29 cellular contexts compared by ENCODE assay signal in genomic region chr3:108511490-108511889, GRCh38. TPM values are rescaled to one million over a fixed set of nuclear protein-coding genes. Genes with fewer than 3 reads are reported as not detected.
"Had no signal": no experiment of that assay in that cellular context is flagged by ENCODE, and none has a peak within 500 bp of the region (broad histone marks: within the 10 kb centered on the region; RNA-seq: fewer than 3 reads in every experiment).

No MANE protein-coding gene starts in this region.

- H3K4me3 ChIP-seq: esophagus squamous epithelium, heart right ventricle, lung, mucosa of descending colon, pancreas, right lobe of liver, thyroid gland, vagina had no signal

- DNase-seq: effector CD8-positive, alpha-beta T cell; endodermal cell; erythroblast; esophagus squamous epithelium; foreskin melanocyte; glutamatergic neuron; heart right ventricle; hypothalamus; immature natural killer cell; islet precursor cell; mesenchymal stem cell; mucosa of descending colon; naive B cell; pancreas; right lobe of liver; small intestine; stimulated activated CD4-positive, alpha-beta T cell treated with anti-CD3 and anti-CD28 coated beads, Interleukin-15, amount 100 ng/mL, for 24 hours; stimulated activated CD4-positive, alpha-beta T cell treated with anti-CD3 and anti-CD28 coated beads, Interleukin-4, amount 100 ng/mL, for 1 hour; stimulated activated CD8-positive, alpha-beta memory T cell treated with anti-CD3 and anti-CD28 coated beads, Interleukin-4, amount 100 ng/mL, for 48 hours; stimulated activated naive CD4-positive, alpha-beta T cell; stimulated activated naive CD8-positive, alpha-beta T cell treated with anti-CD3 and anti-CD28 coated beads, Interleukin-15, amount 100 ng/mL, for 72 hours; thyroid gland; trophoblast cell had no signal

- ATAC-seq: heart right ventricle; left lobe of liver; mucosa of descending colon; natural killer cell treated with Interleukin-12 subunit alpha and Interleukin-12 subunit beta and Interleukin-15 and Interleukin-18, amount 100 ng/mL, for 72 hours; pancreas; right lobe of liver; stimulated activated naive CD8-positive, alpha-beta T cell treated with anti-CD3 and anti-CD28 coated beads, Interleukin-15, amount 100 ng/mL, for 72 hours had no signal

- H3K27ac ChIP-seq: esophagus squamous epithelium, heart right ventricle, neutrophil, pancreas, right lobe of liver, thyroid gland, vagina had no signal

- H3K27me3 ChIP-seq: esophagus squamous epithelium, heart right ventricle, neutrophil, pancreas, right lobe of liver, thyroid gland, vagina had no signal

RNA-seq across cellular contexts. Expression of gene MYH15, which starts 1.1 kb away (rescaled TPM):
- total RNA-seq: omental fat pad, right lobe of liver, vagina had no signal
